Comparison of ENCODE assay signal across 1 cellular context in the genomic region with DNA sequence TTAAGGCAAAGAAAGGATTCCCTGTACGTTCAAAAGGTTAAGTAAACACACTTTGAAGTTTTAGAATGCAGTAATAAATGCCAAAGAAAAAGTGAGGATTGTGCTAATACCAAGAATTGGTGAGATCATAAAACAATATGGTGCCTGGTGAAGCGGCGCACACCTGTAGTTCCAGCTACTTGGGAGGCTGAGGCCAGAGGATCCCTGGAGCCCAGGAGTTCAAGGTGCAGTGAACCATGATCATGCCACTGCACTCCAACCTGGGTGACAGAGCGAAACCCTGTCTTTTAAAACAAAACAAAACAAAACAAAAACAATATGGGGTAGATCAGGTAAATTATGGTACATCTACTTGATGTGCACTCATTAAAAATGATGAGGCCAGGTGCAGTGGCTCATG.
TF ChIP-seq lines count a peak whose summit lies in the region.

No MANE protein-coding gene starts in this region.

TF ChIP-seq in HepG2, 621 proteins besides CTCF, POLR2A, EP300 and RAD21 (continued from another document):
- peak; percentile 83 for TF ChIP-seq ZNF460 (CRISPR knock-in tag; IDR thresholded peaks at IDR 0.05; ENCODE audit: borderline replicate concordance)
- TF ChIP-seq RBM22 (optimal IDR thresholded peaks at IDR 0.05; ENCODE audit: low read length), result no peak
- no peak for TF ChIP-seq ZNF468 (CRISPR knock-in tag; IDR thresholded peaks at IDR 0.05)
- TF ChIP-seq ZNF549 (CRISPR knock-in tag; IDR thresholded peaks at IDR 0.05), result no peak
- TF ChIP-seq, protein P1, sequence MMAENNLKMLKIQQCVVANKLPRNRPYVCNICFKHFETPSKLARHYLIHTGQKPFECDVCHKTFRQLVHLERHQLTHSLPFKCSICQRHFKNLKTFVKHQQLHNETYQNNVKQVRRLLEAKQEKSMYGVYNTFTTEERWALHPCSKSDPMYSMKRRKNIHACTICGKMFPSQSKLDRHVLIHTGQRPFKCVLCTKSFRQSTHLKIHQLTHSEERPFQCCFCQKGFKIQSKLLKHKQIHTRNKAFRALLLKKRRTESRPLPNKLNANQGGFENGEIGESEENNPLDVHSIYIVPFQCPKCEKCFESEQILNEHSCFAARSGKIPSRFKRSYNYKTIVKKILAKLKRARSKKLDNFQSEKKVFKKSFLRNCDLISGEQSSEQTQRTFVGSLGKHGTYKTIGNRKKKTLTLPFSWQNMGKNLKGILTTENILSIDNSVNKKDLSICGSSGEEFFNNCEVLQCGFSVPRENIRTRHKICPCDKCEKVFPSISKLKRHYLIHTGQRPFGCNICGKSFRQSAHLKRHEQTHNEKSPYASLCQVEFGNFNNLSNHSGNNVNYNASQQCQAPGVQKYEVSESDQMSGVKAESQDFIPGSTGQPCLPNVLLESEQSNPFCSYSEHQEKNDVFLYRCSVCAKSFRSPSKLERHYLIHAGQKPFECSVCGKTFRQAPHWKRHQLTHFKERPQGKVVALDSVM (CRISPR knock-in tag; IDR thresholded peaks at IDR 0.05), result peak; percentile 37; the same call in 1 of the 2 replicates
- 0 out of 2 replicates have a peak, but pooled peaks have one; percentile 9 for TF ChIP-seq HNF4A (CRISPR knock-in tag; IDR thresholded peaks at IDR 0.05)
- TF ChIP-seq, protein P2, sequence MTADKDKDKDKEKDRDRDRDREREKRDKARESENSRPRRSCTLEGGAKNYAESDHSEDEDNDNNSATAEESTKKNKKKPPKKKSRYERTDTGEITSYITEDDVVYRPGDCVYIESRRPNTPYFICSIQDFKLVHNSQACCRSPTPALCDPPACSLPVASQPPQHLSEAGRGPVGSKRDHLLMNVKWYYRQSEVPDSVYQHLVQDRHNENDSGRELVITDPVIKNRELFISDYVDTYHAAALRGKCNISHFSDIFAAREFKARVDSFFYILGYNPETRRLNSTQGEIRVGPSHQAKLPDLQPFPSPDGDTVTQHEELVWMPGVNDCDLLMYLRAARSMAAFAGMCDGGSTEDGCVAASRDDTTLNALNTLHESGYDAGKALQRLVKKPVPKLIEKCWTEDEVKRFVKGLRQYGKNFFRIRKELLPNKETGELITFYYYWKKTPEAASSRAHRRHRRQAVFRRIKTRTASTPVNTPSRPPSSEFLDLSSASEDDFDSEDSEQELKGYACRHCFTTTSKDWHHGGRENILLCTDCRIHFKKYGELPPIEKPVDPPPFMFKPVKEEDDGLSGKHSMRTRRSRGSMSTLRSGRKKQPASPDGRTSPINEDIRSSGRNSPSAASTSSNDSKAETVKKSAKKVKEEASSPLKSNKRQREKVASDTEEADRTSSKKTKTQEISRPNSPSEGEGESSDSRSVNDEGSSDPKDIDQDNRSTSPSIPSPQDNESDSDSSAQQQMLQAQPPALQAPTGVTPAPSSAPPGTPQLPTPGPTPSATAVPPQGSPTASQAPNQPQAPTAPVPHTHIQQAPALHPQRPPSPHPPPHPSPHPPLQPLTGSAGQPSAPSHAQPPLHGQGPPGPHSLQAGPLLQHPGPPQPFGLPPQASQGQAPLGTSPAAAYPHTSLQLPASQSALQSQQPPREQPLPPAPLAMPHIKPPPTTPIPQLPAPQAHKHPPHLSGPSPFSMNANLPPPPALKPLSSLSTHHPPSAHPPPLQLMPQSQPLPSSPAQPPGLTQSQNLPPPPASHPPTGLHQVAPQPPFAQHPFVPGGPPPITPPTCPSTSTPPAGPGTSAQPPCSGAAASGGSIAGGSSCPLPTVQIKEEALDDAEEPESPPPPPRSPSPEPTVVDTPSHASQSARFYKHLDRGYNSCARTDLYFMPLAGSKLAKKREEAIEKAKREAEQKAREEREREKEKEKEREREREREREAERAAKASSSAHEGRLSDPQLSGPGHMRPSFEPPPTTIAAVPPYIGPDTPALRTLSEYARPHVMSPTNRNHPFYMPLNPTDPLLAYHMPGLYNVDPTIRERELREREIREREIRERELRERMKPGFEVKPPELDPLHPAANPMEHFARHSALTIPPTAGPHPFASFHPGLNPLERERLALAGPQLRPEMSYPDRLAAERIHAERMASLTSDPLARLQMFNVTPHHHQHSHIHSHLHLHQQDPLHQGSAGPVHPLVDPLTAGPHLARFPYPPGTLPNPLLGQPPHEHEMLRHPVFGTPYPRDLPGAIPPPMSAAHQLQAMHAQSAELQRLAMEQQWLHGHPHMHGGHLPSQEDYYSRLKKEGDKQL (CRISPR knock-in tag; IDR thresholded peaks at IDR 0.05; ENCODE audit: low read depth), result no peak
- TF ChIP-seq FOSL2 (CRISPR knock-in tag; IDR thresholded peaks at IDR 0.05), result no peak
- no peak for TF ChIP-seq ZNF530 (CRISPR knock-in tag; IDR thresholded peaks at IDR 0.05; ENCODE audit: low read depth)
- TF ChIP-seq, protein P3, sequence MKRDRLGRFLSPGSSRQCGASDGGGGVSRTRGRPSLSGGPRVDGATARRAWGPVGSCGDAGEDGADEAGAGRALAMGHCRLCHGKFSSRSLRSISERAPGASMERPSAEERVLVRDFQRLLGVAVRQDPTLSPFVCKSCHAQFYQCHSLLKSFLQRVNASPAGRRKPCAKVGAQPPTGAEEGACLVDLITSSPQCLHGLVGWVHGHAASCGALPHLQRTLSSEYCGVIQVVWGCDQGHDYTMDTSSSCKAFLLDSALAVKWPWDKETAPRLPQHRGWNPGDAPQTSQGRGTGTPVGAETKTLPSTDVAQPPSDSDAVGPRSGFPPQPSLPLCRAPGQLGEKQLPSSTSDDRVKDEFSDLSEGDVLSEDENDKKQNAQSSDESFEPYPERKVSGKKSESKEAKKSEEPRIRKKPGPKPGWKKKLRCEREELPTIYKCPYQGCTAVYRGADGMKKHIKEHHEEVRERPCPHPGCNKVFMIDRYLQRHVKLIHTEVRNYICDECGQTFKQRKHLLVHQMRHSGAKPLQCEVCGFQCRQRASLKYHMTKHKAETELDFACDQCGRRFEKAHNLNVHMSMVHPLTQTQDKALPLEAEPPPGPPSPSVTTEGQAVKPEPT (CRISPR knock-in tag; IDR thresholded peaks at IDR 0.05; ENCODE audit: low read depth), result no peak
- TF ChIP-seq, protein P4, sequence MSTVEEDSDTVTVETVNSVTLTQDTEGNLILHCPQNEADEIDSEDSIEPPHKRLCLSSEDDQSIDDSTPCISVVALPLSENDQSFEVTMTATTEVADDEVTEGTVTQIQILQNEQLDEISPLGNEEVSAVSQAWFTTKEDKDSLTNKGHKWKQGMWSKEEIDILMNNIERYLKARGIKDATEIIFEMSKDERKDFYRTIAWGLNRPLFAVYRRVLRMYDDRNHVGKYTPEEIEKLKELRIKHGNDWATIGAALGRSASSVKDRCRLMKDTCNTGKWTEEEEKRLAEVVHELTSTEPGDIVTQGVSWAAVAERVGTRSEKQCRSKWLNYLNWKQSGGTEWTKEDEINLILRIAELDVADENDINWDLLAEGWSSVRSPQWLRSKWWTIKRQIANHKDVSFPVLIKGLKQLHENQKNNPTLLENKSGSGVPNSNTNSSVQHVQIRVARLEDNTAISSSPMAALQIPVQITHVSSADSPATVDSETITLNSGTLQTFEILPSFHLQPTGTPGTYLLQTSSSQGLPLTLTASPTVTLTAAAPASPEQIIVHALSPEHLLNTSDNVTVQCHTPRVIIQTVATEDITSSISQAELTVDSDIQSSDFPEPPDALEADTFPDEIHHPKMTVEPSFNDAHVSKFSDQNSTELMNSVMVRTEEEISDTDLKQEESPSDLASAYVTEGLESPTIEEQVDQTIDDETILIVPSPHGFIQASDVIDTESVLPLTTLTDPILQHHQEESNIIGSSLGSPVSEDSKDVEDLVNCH (CRISPR knock-in tag; IDR thresholded peaks at IDR 0.05), result no peak
- TF ChIP-seq ZNF552 (CRISPR knock-in tag; IDR thresholded peaks at IDR 0.05; ENCODE audit: borderline replicate concordance), result no peak
- TF ChIP-seq ZMYM3 (CRISPR knock-in tag; IDR thresholded peaks at IDR 0.05), result no peak
- TF ChIP-seq, protein P5, sequence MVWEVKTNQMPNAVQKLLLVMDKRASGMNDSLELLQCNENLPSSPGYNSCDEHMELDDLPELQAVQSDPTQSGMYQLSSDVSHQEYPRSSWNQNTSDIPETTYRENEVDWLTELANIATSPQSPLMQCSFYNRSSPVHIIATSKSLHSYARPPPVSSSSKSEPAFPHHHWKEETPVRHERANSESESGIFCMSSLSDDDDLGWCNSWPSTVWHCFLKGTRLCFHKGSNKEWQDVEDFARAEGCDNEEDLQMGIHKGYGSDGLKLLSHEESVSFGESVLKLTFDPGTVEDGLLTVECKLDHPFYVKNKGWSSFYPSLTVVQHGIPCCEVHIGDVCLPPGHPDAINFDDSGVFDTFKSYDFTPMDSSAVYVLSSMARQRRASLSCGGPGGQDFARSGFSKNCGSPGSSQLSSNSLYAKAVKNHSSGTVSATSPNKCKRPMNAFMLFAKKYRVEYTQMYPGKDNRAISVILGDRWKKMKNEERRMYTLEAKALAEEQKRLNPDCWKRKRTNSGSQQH (CRISPR knock-in tag; IDR thresholded peaks at IDR 0.05; ENCODE audit: low read depth), result no peak
